Comparison of ENCODE assay signal across 8 cellular contexts in the genomic region with DNA sequence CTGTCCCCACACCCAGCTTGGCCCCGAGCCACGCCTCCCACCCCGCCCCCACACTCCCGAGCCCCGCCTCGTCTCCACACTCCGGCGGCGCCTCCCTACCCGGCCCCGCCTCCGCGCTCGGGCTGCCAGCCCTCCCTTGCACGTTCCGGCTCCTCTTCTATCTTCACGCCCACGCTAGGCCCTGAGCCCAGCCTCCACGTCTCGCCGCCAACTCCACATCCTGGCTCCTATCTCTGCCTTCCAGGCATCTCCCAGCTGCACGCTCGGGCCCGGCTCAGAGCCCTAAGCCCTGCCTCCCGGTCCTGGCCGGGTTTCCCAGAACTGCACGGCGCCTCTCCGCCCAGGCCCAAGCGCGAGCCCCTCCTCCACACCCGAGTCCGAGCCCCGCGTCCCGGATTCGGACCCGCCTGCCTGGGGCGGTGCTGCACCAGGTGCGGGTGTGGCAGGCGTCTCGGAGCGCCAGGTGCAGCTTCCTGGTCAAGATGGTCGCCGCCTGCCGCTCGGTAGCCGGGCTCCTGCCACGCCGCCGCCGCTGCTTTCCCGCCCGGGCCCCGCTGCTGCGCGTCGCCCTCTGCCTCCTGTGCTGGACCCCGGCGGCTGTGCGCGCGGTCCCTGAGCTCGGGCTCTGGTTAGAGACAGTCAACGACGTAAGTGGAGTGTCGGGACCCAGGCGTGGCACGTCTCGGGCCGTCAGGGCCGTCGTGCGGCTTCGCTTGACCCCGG. TPM values are rescaled to one million over a fixed set of nuclear protein-coding genes. Genes with fewer than 3 reads are reported as not detected.
DNase-seq lines count a peak whose midpoint lies in the region; ATAC-seq, FAIRE-seq and TF ChIP-seq lines count a peak whose summit lies in the region.

A gene with protein sequence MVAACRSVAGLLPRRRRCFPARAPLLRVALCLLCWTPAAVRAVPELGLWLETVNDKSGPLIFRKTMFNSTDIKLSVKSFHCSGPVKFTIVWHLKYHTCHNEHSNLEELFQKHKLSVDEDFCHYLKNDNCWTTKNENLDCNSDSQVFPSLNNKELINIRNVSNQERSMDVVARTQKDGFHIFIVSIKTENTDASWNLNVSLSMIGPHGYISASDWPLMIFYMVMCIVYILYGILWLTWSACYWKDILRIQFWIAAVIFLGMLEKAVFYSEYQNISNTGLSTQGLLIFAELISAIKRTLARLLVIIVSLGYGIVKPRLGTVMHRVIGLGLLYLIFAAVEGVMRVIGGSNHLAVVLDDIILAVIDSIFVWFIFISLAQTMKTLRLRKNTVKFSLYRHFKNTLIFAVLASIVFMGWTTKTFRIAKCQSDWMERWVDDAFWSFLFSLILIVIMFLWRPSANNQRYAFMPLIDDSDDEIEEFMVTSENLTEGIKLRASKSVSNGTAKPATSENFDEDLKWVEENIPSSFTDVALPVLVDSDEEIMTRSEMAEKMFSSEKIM (plus strand): TSS at position 160 of the 723 bp plus-strand sequence. CDS start 323 bp downstream, at position 483.

- BruUV-seq in HepG2 (replicated peaks; lab: Mats Ljungman, UMichigan): no TSS peak

- peaks cover 6 to 31% (median 15%) of the 10 kb centered on the region in 11 experiments; a peak in 17 of 22 replicates for H3K36me3 ChIP-seq in BLaER1 treated with 17β-estradiol and CSF1 and Interleukin-3, amounts not matched to agents 10 nM and 100 nM
- H3K36me3 ChIP-seq in HepG2 (replicated peaks in 1 of 2; ENCODE audit: control insufficient read depth in 1 of 2, insufficient read depth in 2 of 2, low read length in 2 of 2): no peaks in the 10 kb centered on the region; a peak in 1 of 5 replicates

- H3K9me3 ChIP-seq in BLaER1 treated with 17β-estradiol and CSF1 and Interleukin-3, amounts not matched to agents 10 nM and 100 nM (replicated peaks in 1 of 11): no peaks in the 10 kb centered on the region
- no peaks in the 10 kb centered on the region for H3K9me3 ChIP-seq in HepG2 (ENCODE audit: low read length)

- WGBS in HepG2 (ENCODE audit: low lambda C conversion rate): under 1% methylated on average over 55 of the region's 76 CpGs

- peak within 1 kb of the TSS; percentile 84 to 95 (median 92) for H3K9ac ChIP-seq in BLaER1 treated with 17β-estradiol and CSF1 and Interleukin-3, amounts not matched to agents 10 nM and 100 nM
- peak within 1 kb of the TSS; percentile 88 for H3K9ac ChIP-seq in HepG2 (ENCODE audit: insufficient read depth, low read depth, low read length)

- intact Hi-C loops in HepG2 (cut with micrococcal nuclease; ENCODE audit: unreplicated experiment): no loop called here

- in situ Hi-C loops in HepG2 (cut with HindIII; ENCODE audit: extremely low pct_ligation_motif_present, low pct_unique_long_range_greater_than_20kb): no loop called here

- H3K27me3 ChIP-seq in BLaER1 treated with 17β-estradiol and CSF1 and Interleukin-3, amounts not matched to agents 10 nM and 100 nM: no peaks in the 10 kb centered on the region
- no peaks in the 10 kb centered on the region; a peak in 1 of 5 replicates for H3K27me3 ChIP-seq in HepG2 (ENCODE audit: control insufficient read depth in 1 of 2, insufficient read depth in 2 of 2, low read length in 2 of 2)

- peak within 1 kb of the TSS; percentile 74 to 95 (median 92) for H3K27ac ChIP-seq in BLaER1 treated with 17β-estradiol and CSF1 and Interleukin-3, amounts not matched to agents 10 nM and 100 nM
- H3K27ac ChIP-seq in HepG2 (ENCODE audit: extremely low read length, insufficient read depth, low read length): peak within 1 kb of the TSS; percentile 95

- peak; percentile 52 for FAIRE-seq in HepG2 (lab: Jason Lieb, UNC)

- H4K20me1 ChIP-seq in BLaER1 treated with 17β-estradiol and CSF1 and Interleukin-3, amounts not matched to agents 10 nM and 100 nM: peaks cover 0 to 41% (median 6%) of the 10 kb centered on the region in 11 experiments; a peak in 10 of 22 replicates
- no peaks in the 10 kb centered on the region for H4K20me1 ChIP-seq in HepG2 (ENCODE audit: insufficient read depth, low read length)

- ATAC-seq in GM19324 (IDR thresholded peaks at IDR 0.05; ENCODE audit: low FRiP score, unreplicated experiment) (peak; percentile 71), HG03460 (IDR thresholded peaks at IDR 0.05; ENCODE audit: unreplicated experiment) (peak; percentile 55), HepG2 (peak; percentile 80)

- TF ChIP-seq CTCF in HepG2 (CRISPR knock-in tag; IDR thresholded peaks at IDR 0.05): peak; percentile 28; the same call in 1 of the 2 replicates

- H3K4me3 ChIP-seq in BLaER1 treated with 17β-estradiol and CSF1 and Interleukin-3, amounts not matched to agents 10 nM and 100 nM: peak within 1 kb of the TSS; percentile 84 to 99 (median 92)
- H3K4me3 ChIP-seq in HepG2 (replicated peaks in 1 of 3; ENCODE audit: insufficient read depth in 1 of 3, low read depth in 2 of 3, low read length in 3 of 3): peak within 1 kb of the TSS; percentile 92 to 97 (median 95)

- DNase-seq in NCI-H526 (lab: John Stamatoyannopoulos, UW) (peak; percentile 89 to 96), dedifferentiated amniotic fluid mesenchymal stem cell (ENCODE audit: extremely low spot score) (peak; percentile 97), HepG2 (ENCODE audit: low spot score) (peak; percentile 91)
- DNase-seq in activated CD4-positive, alpha-beta T cell treated with anti-CD3 and anti-CD28 coated beads for 48 hours: peak; percentile 98
- DNase-seq in stimulated activated CD4-positive, alpha-beta T cell treated with anti-CD3 and anti-CD28 coated beads, Interleukin-4, amount 100 ng/mL, for 24 hours: peak; percentile 95

- peak within 1 kb of the TSS; percentile 1 for H2AFZ ChIP-seq in HepG2 (ENCODE audit: low read length)

- CTCF ChIA-PET in HepG2 (lab: Yijun Ruan, JAX; ENCODE audit: low intra/inter-chr PET ratio, low total read pairs): no interaction called here

- H3K79me2 ChIP-seq in HepG2 (ENCODE audit: insufficient read depth, low read length): peaks cover 19% of the 10 kb centered on the region

- peak within 1 kb of the TSS; percentile 79 to 95 (median 91) for H3K4me2 ChIP-seq in BLaER1 treated with 17β-estradiol and CSF1 and Interleukin-3, amounts not matched to agents 10 nM and 100 nM
- H3K4me2 ChIP-seq in HepG2 (ENCODE audit: low read depth, low read length): peak within 1 kb of the TSS; percentile 99

- peak; percentile 60; the same call in 1 of the 2 replicates for TF ChIP-seq RAD21 in HepG2 (CRISPR knock-in tag; IDR thresholded peaks at IDR 0.05)

- no peak for TF ChIP-seq EP300 in HepG2 (IDR thresholded peaks at IDR 0.05; ENCODE audit: low read depth in 2 of 2, low read length in 2 of 2)
- TF ChIP-seq EP300 in HepG2 (CRISPR knock-in tag; IDR thresholded peaks at IDR 0.05; ENCODE audit: borderline replicate concordance): no peak; the same call in 1 of the 2 replicates

- POLR2A ChIA-PET in HepG2 (lab: Yijun Ruan, JAX): interaction anchor here (0.6 to 4.0 kb wide), 18 partner anchors 8 to 934 kb away, joined by 3 to 29 read pairs (median 4); a partner anchor contains a TSS

- peaks cover 25 to 62% (median 38%) of the 10 kb centered on the region in 10 experiments for H3K4me1 ChIP-seq in BLaER1 treated with 17β-estradiol and CSF1 and Interleukin-3, amounts not matched to agents 10 nM and 100 nM
- peaks cover 36% of the 10 kb centered on the region for H3K4me1 ChIP-seq in HepG2 (ENCODE audit: insufficient read depth, low read length)

- TF ChIP-seq POLR2A in HepG2 (IDR thresholded peaks at IDR 0.05; ENCODE audit: insufficient read depth in 1 of 2, low read depth in 2 of 2, low read length in 2 of 2): peak; percentile 74 to 93

TF ChIP-seq in HepG2, 621 proteins besides CTCF, POLR2A, EP300 and RAD21 (continues in another document):
- 0 out of 2 replicates have a peak, but pooled peaks have one; percentile 90 for TF ChIP-seq SAFB2 (CRISPR knock-in tag; IDR thresholded peaks at IDR 0.05; ENCODE audit: borderline replicate concordance, low read depth)
- TF ChIP-seq, protein P1, sequence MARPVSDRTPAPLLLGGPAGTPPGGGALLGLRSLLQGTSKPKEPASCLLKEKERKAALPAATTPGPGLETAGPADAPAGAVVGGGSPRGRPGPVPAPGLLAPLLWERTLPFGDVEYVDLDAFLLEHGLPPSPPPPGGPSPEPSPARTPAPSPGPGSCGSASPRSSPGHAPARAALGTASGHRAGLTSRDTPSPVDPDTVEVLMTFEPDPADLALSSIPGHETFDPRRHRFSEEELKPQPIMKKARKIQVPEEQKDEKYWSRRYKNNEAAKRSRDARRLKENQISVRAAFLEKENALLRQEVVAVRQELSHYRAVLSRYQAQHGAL (CRISPR knock-in tag; IDR thresholded peaks at IDR 0.05; ENCODE audit: not compliant biosample characterization): peak; percentile 80
- TF ChIP-seq BCL6 (CRISPR knock-in tag; IDR thresholded peaks at IDR 0.05): peak; percentile 60
- peak; percentile 97; the same call in 1 of the 2 replicates for TF ChIP-seq SRY (CRISPR knock-in tag; IDR thresholded peaks at IDR 0.05)
- 0 out of 2 replicates have a peak, but pooled peaks have one; percentile 53 for TF ChIP-seq ZSCAN9 (CRISPR knock-in tag; IDR thresholded peaks at IDR 0.05; ENCODE audit: borderline replicate concordance)
- peak; percentile 81 for TF ChIP-seq TAF1 (CRISPR knock-in tag; IDR thresholded peaks at IDR 0.05)
- no peak for TF ChIP-seq TSC22D2 (CRISPR knock-in tag; IDR thresholded peaks at IDR 0.05; ENCODE audit: borderline replicate concordance)
- no peak for TF ChIP-seq SSRP1 (CRISPR knock-in tag; IDR thresholded peaks at IDR 0.05)

RNA-seq across cellular contexts. Expression of the gene that starts here (rescaled TPM):
- 9.9 and 15.1 TPM in 2 replicates for total RNA-seq in HepG2 (2016; rRNA removed; fragmentation: Illumina TruSeq; extraction: Trizol)
- 8.3 and 8.9 TPM in 2 replicates for total RNA-seq in HepG2 (2016; cell fraction: cytosol; rRNA removed; fragmentation: Illumina TruSeq; extraction: Trizol; ENCODE audit: low read depth)
- total RNA-seq in HepG2 (2016; cell fraction: insoluble cytoplasmic fraction; rRNA removed; fragmentation: Illumina TruSeq; extraction: Trizol): 9.2 and 15.1 TPM in 2 replicates
- 6.2 and 6.3 TPM in 2 replicates for total RNA-seq in HepG2 (2016; cell fraction: membrane; rRNA removed; fragmentation: Illumina TruSeq; extraction: Trizol)
- 24.1 and 32.0 TPM in 2 replicates for total RNA-seq in HepG2 (2016; cell fraction: nucleus; rRNA removed; fragmentation: Illumina TruSeq; extraction: Trizol)
- 13.0 and 16.2 TPM in 2 replicates for polyA plus RNA-seq in HepG2 (2011; rRNA removed)
- 5.4 and 9.6 TPM in 2 replicates for polyA plus RNA-seq in HepG2 (2011; cell fraction: cytosol; rRNA removed)
- 17.3 TPM in 2 replicates for polyA plus RNA-seq in HepG2 (2011; cell fraction: nucleus; rRNA removed)
- 16.5 and 25.6 TPM in 2 replicates for polyA plus RNA-seq in HepG2 (2012)
- polyA plus RNA-seq in HepG2 (2016; cell fraction: cytosol; fragmentation: Illumina TruSeq; extraction: Trizol; ENCODE audit: low read depth): 0.47 and 0.84 TPM in 2 replicates
- polyA plus RNA-seq in HepG2 (2016; cell fraction: insoluble cytoplasmic fraction; fragmentation: Illumina TruSeq; extraction: Trizol; ENCODE audit: low read depth): 7.1 and 8.1 TPM in 2 replicates
- 1.6 and 2.5 TPM in 2 replicates for polyA plus RNA-seq in HepG2 (2016; cell fraction: membrane; fragmentation: Illumina TruSeq; extraction: Trizol; ENCODE audit: low read depth)
- 33.9 and 34.2 TPM in 2 replicates for polyA plus RNA-seq in HepG2 (2016; cell fraction: nucleus; fragmentation: Illumina TruSeq; extraction: Trizol; ENCODE audit: insufficient read depth, low read depth)
- polyA minus RNA-seq in HepG2 (2011; rRNA and poly(A)+ RNA removed; ENCODE audit: low replicate concordance): 2.3 and 9.3 TPM in 2 replicates
- 21.9 and 33.0 TPM in 2 replicates for polyA minus RNA-seq in HepG2 (2011; cell fraction: cytosol; rRNA and poly(A)+ RNA removed)
- polyA minus RNA-seq in HepG2 (2011; cell fraction: nucleus; rRNA and poly(A)+ RNA removed): 24.2 and 24.7 TPM in 2 replicates

Comparison
In these comparisons a context has a peak if more than half of its experiments do, and no peak if none do; other contexts are left out.
1. Peak in every context shown above with its lines: DNase-seq, ATAC-seq, H3K4me3 ChIP-seq and H3K27ac ChIP-seq.